In the genomic region with DNA sequence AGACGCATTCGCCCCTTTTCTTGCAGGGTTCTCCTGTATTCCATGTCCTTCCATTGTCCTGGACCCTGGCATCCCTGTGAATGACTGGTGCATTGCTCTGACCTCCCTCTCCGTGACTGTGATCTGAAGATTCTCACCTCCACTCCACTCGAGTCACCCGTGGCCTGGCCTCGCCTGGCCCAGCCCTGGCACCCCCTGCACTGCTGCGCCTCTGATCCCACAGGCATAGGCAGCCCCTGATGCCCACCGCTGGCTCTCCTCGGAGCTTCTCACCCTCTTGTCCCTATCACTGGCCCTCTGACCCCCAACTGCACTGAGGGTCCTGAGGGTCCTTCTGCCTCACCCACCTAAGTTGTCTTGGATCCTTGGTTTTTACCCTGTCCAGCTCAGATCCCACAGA, we compare ENCODE assay signal across 31 cellular contexts. TPM values are rescaled to one million over a fixed set of nuclear protein-coding genes. Genes with fewer than 3 reads are reported as not detected.
"Had no signal": no experiment of that assay in that cellular context is flagged by ENCODE, and none has a peak within 500 bp of the region (broad histone marks: within the 10 kb centered on the region; RNA-seq: fewer than 3 reads in every experiment).

No MANE protein-coding gene starts in this region.

- H3K4me1 ChIP-seq: heart left ventricle, left lung, lower lobe of right lung, prostate gland, sigmoid colon, spleen, suprapubic skin, tibial artery, vagina had no signal

- H3K9me3 ChIP-seq: left lung, lower lobe of right lung, prostate gland, sigmoid colon, spleen, suprapubic skin, thoracic aorta, tibial artery, vagina had no signal

- FAIRE-seq: islet of Langerhans, kidney, small intestine had no signal

- H3K36me3 ChIP-seq: heart left ventricle, left lung, lower lobe of right lung, prostate gland, sigmoid colon, suprapubic skin, thoracic aorta, vagina had no signal

- H3K9me3 Mint-ChIP-seq: natural killer cell; stimulated activated effector memory CD8-positive, alpha-beta T cell treated with anti-CD3 and anti-CD28 coated beads, Interleukin-12 subunit alpha, Interleukin-12 subunit beta, amount 100 ng/mL, for 72 hours; stimulated activated naive CD8-positive, alpha-beta T cell treated with anti-CD3 and anti-CD28 coated beads, Interleukin-15, Interleukin-2, amounts not matched to agents 100 ng/mL and 50 ng/mL, for 24 hours had no signal

- H3K36me3 Mint-ChIP-seq: mesothelial cell of epicardium; natural killer cell; stimulated activated effector memory CD8-positive, alpha-beta T cell treated with anti-CD3 and anti-CD28 coated beads, Interleukin-12 subunit alpha, Interleukin-12 subunit beta, amount 100 ng/mL, for 72 hours had no signal

- H3K4me3 Mint-ChIP-seq: immature natural killer cell; mesothelial cell of epicardium; natural killer cell; stimulated activated effector memory CD8-positive, alpha-beta T cell treated with anti-CD3 and anti-CD28 coated beads, Interleukin-12 subunit alpha, Interleukin-12 subunit beta, amount 100 ng/mL, for 72 hours; stimulated activated naive CD8-positive, alpha-beta T cell treated with anti-CD3 and anti-CD28 coated beads, Interleukin-15, Interleukin-2, amounts not matched to agents 100 ng/mL and 50 ng/mL, for 24 hours had no signal

- H3K27me3 ChIP-seq: heart left ventricle, sigmoid colon, vagina had no signal

- DNase-seq: heart left ventricle; hypothalamus; immature natural killer cell; kidney; left colon; lower lobe of right lung; mesenchymal stem cell; naive B cell; natural killer cell; nucleus accumbens; retina; right cardiac atrium; sigmoid colon; small intestine; spleen; stimulated activated CD4-positive, alpha-beta T cell treated with anti-CD3 and anti-CD28 coated beads, Interleukin-4, amount 100 ng/mL, for 24 hours; stimulated activated naive CD4-positive, alpha-beta T cell; tibial artery; trophoblast cell had no signal

- H3K4me1 Mint-ChIP-seq: immature natural killer cell; mesothelial cell of epicardium; naive B cell; natural killer cell; stimulated activated effector memory CD8-positive, alpha-beta T cell treated with anti-CD3 and anti-CD28 coated beads, Interleukin-12 subunit alpha, Interleukin-12 subunit beta, amount 100 ng/mL, for 72 hours had no signal

- H3K27me3 Mint-ChIP-seq: stimulated activated naive CD8-positive, alpha-beta T cell treated with anti-CD3 and anti-CD28 coated beads, Interleukin-15, Interleukin-2, amounts not matched to agents 100 ng/mL and 50 ng/mL, for 24 hours had no signal

- H3K27ac ChIP-seq: heart left ventricle, left lung, lower lobe of right lung, prostate gland, sigmoid colon, spleen, suprapubic skin, thoracic aorta, tibial artery, vagina had no signal

- H3K27ac Mint-ChIP-seq: immature natural killer cell; mesothelial cell of epicardium; natural killer cell; stimulated activated effector memory CD8-positive, alpha-beta T cell treated with anti-CD3 and anti-CD28 coated beads, Interleukin-12 subunit alpha, Interleukin-12 subunit beta, amount 100 ng/mL, for 72 hours; stimulated activated naive CD8-positive, alpha-beta T cell treated with anti-CD3 and anti-CD28 coated beads, Interleukin-15, Interleukin-2, amounts not matched to agents 100 ng/mL and 50 ng/mL, for 24 hours had no signal

- H3K4me3 ChIP-seq: heart left ventricle, left lung, lower lobe of right lung, prostate gland, sigmoid colon, spleen, suprapubic skin, thoracic aorta, tibial artery, vagina had no signal

- ATAC-seq: left colon; left lung; lower lobe of right lung; natural killer cell; right cardiac atrium; stimulated activated effector memory CD8-positive, alpha-beta T cell treated with anti-CD3 and anti-CD28 coated beads, Interleukin-12 subunit alpha, Interleukin-12 subunit beta, amount 100 ng/mL, for 72 hours had no signal

RNA-seq across cellular contexts. Expression of a gene that starts 2.2 kb away (rescaled TPM):
- total RNA-seq: left colon, lower lobe of right lung, mammary epithelial cell, osteoblast, prostate gland, thoracic aorta, vagina had no signal
- polyA plus RNA-seq: immature natural killer cell, mammary epithelial cell, urinary bladder had no signal
